In genomic region chr2:23381084-23381483, GRCh38 we compare ENCODE assay signal across 8 cellular contexts. TPM values are rescaled to one million over a fixed set of nuclear protein-coding genes. Genes with fewer than 3 reads are reported as not detected.
DNase-seq lines count a peak whose midpoint lies in the region; ATAC-seq and TF ChIP-seq lines count a peak whose summit lies in the region.

No MANE protein-coding gene starts in this region.

- no peaks in the 10 kb centered on the region for H3K36me3 Mint-ChIP-seq in CD4-positive, CD25-positive, alpha-beta regulatory T cell

- peak in 1 of 3 donors; percentile 6 for DNase-seq in CD4-positive, CD25-positive, alpha-beta regulatory T cell
- peak; percentile 93 to 99 for DNase-seq in dermis microvascular lymphatic vessel endothelial cell (ENCODE audit: low read depth in 2 of 2)
- no peak for DNase-seq in HEK293T (ENCODE audit: extremely low spot score)

- POLR2A ChIA-PET in HEK293T (lab: Yijun Ruan, JAX): no interaction called here

- no peak for ATAC-seq in CD4-positive, CD25-positive, alpha-beta regulatory T cell (ENCODE audit: low read depth in 2 of 2)
- ATAC-seq in HG03159 (IDR thresholded peaks at IDR 0.05; ENCODE audit: unreplicated experiment) (peak; percentile 31), HG02885 (IDR thresholded peaks at IDR 0.05; ENCODE audit: poor library complexity, unreplicated experiment) (no peak), GM21528 (IDR thresholded peaks at IDR 0.05; ENCODE audit: low FRiP score, unreplicated experiment) (no peak)

- H2AFZ ChIP-seq in OCI-LY3 (ENCODE audit: low read depth, low read length): peak overlapping the region; percentile 73

- peak overlapping the region; percentile 55; the same call in 1 of the 2 replicates for H3K9ac ChIP-seq in OCI-LY3 (ENCODE audit: low read length)
- H3K9ac ChIP-seq in skeletal muscle tissue (ENCODE audit: low read depth in 1 of 3, low read length in 3 of 3): peak overlapping the region in 1 of 3 donors; percentile 12

- H3K27ac ChIP-seq in CD4-positive, CD25-positive, alpha-beta regulatory T cell (ENCODE audit: insufficient read depth, low read length, poor library complexity, severe bottlenecking): no peak overlapping the region
- H3K27ac ChIP-seq in OCI-LY3 (ENCODE audit: low read length) (peak overlapping the region; percentile 28; the same call in 1 of the 2 replicates), skeletal muscle tissue (ENCODE audit: low read depth, low read length) (no peak overlapping the region)

- H3K27me3 ChIP-seq in CD4-positive, CD25-positive, alpha-beta regulatory T cell (ENCODE audit: control insufficient read depth, insufficient read depth, low read length): peaks cover 15% of the 10 kb centered on the region
- H3K27me3 ChIP-seq in OCI-LY3 (ENCODE audit: low read depth, low read length): no peaks in the 10 kb centered on the region
- H3K27me3 ChIP-seq in skeletal muscle tissue (ENCODE audit: control insufficient read depth in 3 of 3, insufficient read depth in 3 of 3, low read length in 3 of 3): peaks cover 0 to 6% (median 3%) of the 10 kb centered on the region in 3 donors

- H3K4me3 Mint-ChIP-seq in CD4-positive, CD25-positive, alpha-beta regulatory T cell: peak overlapping the region in 2 of 4 donors; percentile 78 to 85

- H3K36me3 ChIP-seq in CD4-positive, CD25-positive, alpha-beta regulatory T cell (ENCODE audit: control insufficient read depth, insufficient read depth, low read length): no peaks in the 10 kb centered on the region
- no peaks in the 10 kb centered on the region for H3K36me3 ChIP-seq in OCI-LY3 (replicated peaks; ENCODE audit: low read depth, low read length)
- H3K36me3 ChIP-seq in skeletal muscle tissue (ENCODE audit: control insufficient read depth in 3 of 3, insufficient read depth in 3 of 3, low read length in 3 of 3): no peaks in the 10 kb centered on the region

- H3K27me3 Mint-ChIP-seq in CD4-positive, CD25-positive, alpha-beta regulatory T cell: peaks cover 22% of the 10 kb centered on the region

- CTCF ChIA-PET in HEK293T (lab: Yijun Ruan, JAX): interaction anchor here (0.5 kb wide), 1 partner anchor 15 kb away, joined by 3 read pairs; no protein-coding TSS in a partner anchor

- peak overlapping the region; percentile 89 for H3K4me2 ChIP-seq in OCI-LY3 (ENCODE audit: low read length)

- H3K4me3 ChIP-seq in CD4-positive, CD25-positive, alpha-beta regulatory T cell (ENCODE audit: low read depth, low read length): peak overlapping the region; percentile 51
- H3K4me3 ChIP-seq in OCI-LY3 (ENCODE audit: low read length) (peak overlapping the region; percentile 69), skeletal muscle tissue (ENCODE audit: low read length in 3 of 3) (peak overlapping the region in 2 of 3 donors; percentile 23 to 29)

- H4K20me1 ChIP-seq in OCI-LY3 (ENCODE audit: insufficient read depth, low read length): no peaks in the 10 kb centered on the region

- TF ChIP-seq CTCF in OCI-LY3 (IDR thresholded peaks at IDR 0.05; ENCODE audit: low read depth, low read length): no peak

- peak overlapping the region; percentile 53 to 96 (median 91) for H3K27ac Mint-ChIP-seq in CD4-positive, CD25-positive, alpha-beta regulatory T cell

- no peaks in the 10 kb centered on the region for H3K9me3 ChIP-seq in CD4-positive, CD25-positive, alpha-beta regulatory T cell (ENCODE audit: control insufficient read depth in 2 of 2, low read length in 2 of 2)
- H3K9me3 ChIP-seq in OCI-LY3 (ENCODE audit: insufficient read depth, low read length) (no peaks in the 10 kb centered on the region), skeletal muscle tissue (ENCODE audit: control insufficient read depth in 3 of 3, low read length in 3 of 3) (no peaks in the 10 kb centered on the region)

- peaks cover 4% of the 10 kb centered on the region for H3K4me1 ChIP-seq in CD4-positive, CD25-positive, alpha-beta regulatory T cell (ENCODE audit: control insufficient read depth, insufficient read depth, low read length, poor library complexity, severe bottlenecking)
- H3K4me1 ChIP-seq in OCI-LY3 (ENCODE audit: low read length) (peaks cover 29% of the 10 kb centered on the region), skeletal muscle tissue (ENCODE audit: control insufficient read depth in 3 of 3, insufficient read depth in 3 of 3, low read length in 3 of 3) (peaks cover 5 to 12% (median 12%) of the 10 kb centered on the region in 3 donors)

- peaks cover 0 to 1% (median 0%) of the 10 kb centered on the region in 7 donors for H3K9me3 Mint-ChIP-seq in CD4-positive, CD25-positive, alpha-beta regulatory T cell

- peaks cover 4 to 21% (median 7%) of the 10 kb centered on the region in 4 donors for H3K4me1 Mint-ChIP-seq in CD4-positive, CD25-positive, alpha-beta regulatory T cell

- H3K79me2 ChIP-seq in OCI-LY3 (ENCODE audit: low read length): no peaks in the 10 kb centered on the region

TF ChIP-seq in HEK293T, 16 proteins besides CTCF, POLR2A, EP300 and RAD21:
- TF ChIP-seq TARDBP (IDR thresholded peaks at IDR 0.05) (no peak), ELF4 (IDR thresholded peaks at IDR 0.05) (no peak), FOXA1 (IDR thresholded peaks at IDR 0.05) (no peak), CTBP1 (IDR thresholded peaks at IDR 0.05; ENCODE audit: borderline replicate concordance) (no peak), SP1 (IDR thresholded peaks at IDR 0.05) (no peak), PKNOX1 (IDR thresholded peaks at IDR 0.05) (no peak), L3MBTL2 (conservative IDR thresholded peaks at IDR 0.05) (no peak), FOXK2 (IDR thresholded peaks at IDR 0.05) (no peak), LEF1 (IDR thresholded peaks at IDR 0.05; ENCODE audit: borderline replicate concordance) (no peak), BHLHE40 (IDR thresholded peaks at IDR 0.05; ENCODE audit: borderline replicate concordance) (no peak), ARNT (IDR thresholded peaks at IDR 0.05) (no peak), ZNF384 (IDR thresholded peaks at IDR 0.05) (no peak)

RNA-seq across cellular contexts. Expression of gene KLHL29, which starts 3.9 kb away (rescaled TPM):
- total RNA-seq in CD4-positive, CD25-positive, alpha-beta regulatory T cell: 1.3 TPM
- under 1 TPM; 0.09 to 0.31 (median 0.20) TPM for polyA plus RNA-seq in CD4-positive, CD25-positive, alpha-beta regulatory T cell
- 2.2 and 5.1 TPM in 2 replicates for total RNA-seq in dermis microvascular lymphatic vessel endothelial cell
- 3.7 TPM for total RNA-seq in skeletal muscle tissue
